In the genomic region with DNA sequence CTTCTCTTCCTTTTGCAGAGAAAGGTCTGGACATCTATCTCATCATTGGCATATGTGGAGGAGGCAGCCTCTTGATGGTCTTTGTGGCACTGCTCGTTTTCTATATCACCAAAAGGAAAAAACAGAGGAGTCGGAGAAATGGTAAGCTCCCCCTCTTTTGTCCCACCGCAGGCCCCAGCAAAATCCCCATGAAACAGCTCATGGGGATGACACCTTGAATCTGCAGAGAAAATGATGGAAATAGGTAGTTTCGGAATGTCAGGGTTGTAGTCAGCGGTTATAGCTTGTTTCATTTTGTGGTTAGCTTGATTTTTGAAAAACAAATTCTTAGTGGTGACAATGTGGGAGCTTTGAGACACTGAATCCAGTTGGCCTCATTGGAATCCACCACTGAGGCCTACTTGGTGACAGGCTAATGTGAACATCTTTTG, we compare ENCODE assay signal across 17 cellular contexts. TPM values are rescaled to one million over a fixed set of nuclear protein-coding genes. Genes with fewer than 3 reads are reported as not detected.
A peak's percentile ranks its signal among the peaks of the same experiment; 100 is the strongest.
DNase-seq lines count a peak whose midpoint lies in the region; ATAC-seq, FAIRE-seq and TF ChIP-seq lines count a peak whose summit lies in the region.
"Had no signal": no experiment of that assay in that cellular context is flagged by ENCODE, and none has a peak within 500 bp of the region (broad histone marks: within the 10 kb centered on the region; RNA-seq: fewer than 3 reads in every experiment).

No MANE protein-coding gene starts in this region.

- peaks cover 100% of the 10 kb centered on the region for H3K4me1 ChIP-seq in CD8-positive, alpha-beta memory T cell (ENCODE audit: insufficient read depth, low read length)
- no peaks in the 10 kb centered on the region for H3K4me1 ChIP-seq in small intestine (ENCODE audit: control insufficient read depth in 2 of 2, insufficient read depth in 1 of 2, low read depth in 1 of 2, low read length in 1 of 2)
- peaks cover 2% of the 10 kb centered on the region for H3K4me1 ChIP-seq in suprapubic skin
- H3K4me1 ChIP-seq: BE2C had no signal

- H3K36me3 ChIP-seq in CD8-positive, alpha-beta memory T cell (ENCODE audit: insufficient read depth, low read length): peaks cover 73% of the 10 kb centered on the region
- H3K36me3 ChIP-seq in small intestine (ENCODE audit: control insufficient read depth in 2 of 2, insufficient read depth in 2 of 2, low read length in 2 of 2) (no peaks in the 10 kb centered on the region), suprapubic skin (no peaks in the 10 kb centered on the region)
- H3K36me3 ChIP-seq: BE2C, MG63 had no signal

- H3K4me1 Mint-ChIP-seq in CD8-positive, alpha-beta memory T cell: peaks cover 94 to 100% (median 99%) of the 10 kb centered on the region in 3 donors
- peaks cover 99% of the 10 kb centered on the region in 3 donors for H3K4me1 Mint-ChIP-seq in T-cell
- H3K4me1 Mint-ChIP-seq in activated naive CD4-positive, alpha-beta T cell treated with anti-CD3 and anti-CD28 coated beads, Interleukin-2, amount 50 U/mL, for 24 hours: peaks cover 90% of the 10 kb centered on the region

- peak in 3 of 5 donors; percentile 71 to 73 (median 72) for DNase-seq in CD8-positive, alpha-beta memory T cell
- DNase-seq in T-cell (peak in 19 of 34 experiments; percentile 32 to 55 (median 42)), small intestine (no peak), NCI-H187 treated with DMSO at 0.1 percent for 48 hours (lab: John Stamatoyannopoulos, UW) (no peak), posterior cingulate gyrus (no peak), Ammon's horn (ENCODE audit: low spot score) (no peak), suprapubic skin (ENCODE audit: low spot score in 2 of 2) (no peak)
- DNase-seq: aorta, NCI-H2171 had no signal

- intact Hi-C loops in posterior cingulate gyrus (cut with DNase I): no loop called here

- FAIRE-seq in small intestine (lab: Jason Lieb, UNC): no peak
- FAIRE-seq: frontal cortex, GM18507, H1 had no signal

- peak overlapping the region; percentile 80 to 97 (median 89) for H3K4me3 Mint-ChIP-seq in CD8-positive, alpha-beta memory T cell
- H3K4me3 Mint-ChIP-seq in T-cell: peak overlapping the region; percentile 70 to 100 (median 72)
- H3K4me3 Mint-ChIP-seq in activated naive CD4-positive, alpha-beta T cell treated with anti-CD3 and anti-CD28 coated beads, Interleukin-2, amount 50 U/mL, for 24 hours: peak overlapping the region; percentile 92
- H3K4me3 Mint-ChIP-seq: mesothelial cell of epicardium had no signal

- no peaks in the 10 kb centered on the region for H3K9me3 Mint-ChIP-seq in CD8-positive, alpha-beta memory T cell
- H3K9me3 Mint-ChIP-seq in T-cell: no peaks in the 10 kb centered on the region
- no peaks in the 10 kb centered on the region for H3K9me3 Mint-ChIP-seq in activated naive CD4-positive, alpha-beta T cell treated with anti-CD3 and anti-CD28 coated beads, Interleukin-2, amount 50 U/mL, for 24 hours
- H3K9me3 Mint-ChIP-seq: mesothelial cell of epicardium had no signal

- H3K36me3 Mint-ChIP-seq in CD8-positive, alpha-beta memory T cell: peaks cover 57 to 98% (median 68%) of the 10 kb centered on the region in 3 donors
- H3K36me3 Mint-ChIP-seq in T-cell: peaks cover 84% of the 10 kb centered on the region
- peaks cover 77% of the 10 kb centered on the region for H3K36me3 Mint-ChIP-seq in activated naive CD4-positive, alpha-beta T cell treated with anti-CD3 and anti-CD28 coated beads, Interleukin-2, amount 50 U/mL, for 24 hours
- H3K36me3 Mint-ChIP-seq: mesothelial cell of epicardium had no signal

- H3K27ac ChIP-seq in CD8-positive, alpha-beta memory T cell (ENCODE audit: low read depth, low read length): peak overlapping the region; percentile 73
- H3K27ac ChIP-seq in small intestine (ENCODE audit: low read depth in 1 of 2, low read length in 1 of 2) (peak overlapping the region; percentile 2 to 74), suprapubic skin (no peak overlapping the region)

- TF ChIP-seq EP300 in suprapubic skin (IDR thresholded peaks at IDR 0.05): no peak

- POLR2A ChIA-PET in CD8-positive, alpha-beta memory T cell (lab: Charles Lee): interaction anchor here (1.2 to 12.4 kb wide), 8 partner anchors 11 to 193 kb away, joined by 3 to 233 read pairs (median 23); partner anchors contain the start of gene CD2
- POLR2A ChIA-PET in T-cell (lab: Charles Lee): interaction anchor here (0.6 to 4.3 kb wide), 11 partner anchors 9 to 621 kb away, joined by 3 to 30 read pairs (median 5); partner anchors contain the start of genes CD2 (in 2 of the 2) and TTF2 (in 1 of the 2)

- no peak for TF ChIP-seq CTCF in suprapubic skin (IDR thresholded peaks at IDR 0.05)

- H3K27me3 ChIP-seq in CD8-positive, alpha-beta memory T cell (ENCODE audit: insufficient read depth, low read length, poor library complexity, severe bottlenecking): no peaks in the 10 kb centered on the region
- H3K27me3 ChIP-seq in small intestine (ENCODE audit: control insufficient read depth in 2 of 2, insufficient read depth in 2 of 2, low read length in 2 of 2): no peaks in the 10 kb centered on the region
- H3K27me3 ChIP-seq in suprapubic skin: no peaks in the 10 kb centered on the region
- H3K27me3 ChIP-seq: BE2C, MG63 had no signal

- CTCF ChIA-PET in CD8-positive, alpha-beta memory T cell (lab: Charles Lee): interaction anchor here (0.6 to 14.4 kb wide), 16 partner anchors 9 to 296 kb away, joined by 3 to 169 read pairs (median 4); partner anchors contain the start of genes CD2 and TTF2
- CTCF ChIA-PET in T-cell (lab: Charles Lee): interaction anchor here (0.6 to 4.1 kb wide), 16 partner anchors 10 to 326 kb away, joined by 3 to 50 read pairs (median 4); partner anchors contain the start of gene CD2 (in 1 of the 2)

- peak overlapping the region; percentile 64 for H3K4me3 ChIP-seq in CD8-positive, alpha-beta memory T cell (ENCODE audit: low read length)
- no peak overlapping the region for H3K4me3 ChIP-seq in small intestine (ENCODE audit: low read depth in 1 of 2, low read length in 2 of 2)
- H3K4me3 ChIP-seq in suprapubic skin: no peak overlapping the region
- H3K4me3 ChIP-seq: MG63 had no signal

- no peak for TF ChIP-seq POLR2A in suprapubic skin (IDR thresholded peaks at IDR 0.05)

- peaks cover 0 to 1% of the 10 kb centered on the region in 2 donors for H3K27me3 Mint-ChIP-seq in CD8-positive, alpha-beta memory T cell
- no peaks in the 10 kb centered on the region for H3K27me3 Mint-ChIP-seq in T-cell
- no peaks in the 10 kb centered on the region for H3K27me3 Mint-ChIP-seq in activated naive CD4-positive, alpha-beta T cell treated with anti-CD3 and anti-CD28 coated beads, Interleukin-2, amount 50 U/mL, for 24 hours

- peak overlapping the region; percentile 98 to 100 (median 98) for H3K27ac Mint-ChIP-seq in CD8-positive, alpha-beta memory T cell
- peak overlapping the region; percentile 99 to 100 for H3K27ac Mint-ChIP-seq in T-cell
- peak overlapping the region; percentile 100 for H3K27ac Mint-ChIP-seq in activated naive CD4-positive, alpha-beta T cell treated with anti-CD3 and anti-CD28 coated beads, Interleukin-2, amount 50 U/mL, for 24 hours
- H3K27ac Mint-ChIP-seq: mesothelial cell of epicardium had no signal

- 75 to 84% (median 80%) methylated on average over 5 of the region's 5 CpGs for WGBS in small intestine, 3 donors
- 95% methylated on average over 5 of the region's 5 CpGs for WGBS in suprapubic skin

- ATAC-seq in T-cell (replicated peaks in 1 of 4): peak; percentile 24 to 51 (median 36)

- no peaks in the 10 kb centered on the region for H3K9me3 ChIP-seq in CD8-positive, alpha-beta memory T cell (ENCODE audit: low read length)
- H3K9me3 ChIP-seq in small intestine (ENCODE audit: control insufficient read depth, low read depth) (no peaks in the 10 kb centered on the region), suprapubic skin (no peaks in the 10 kb centered on the region)
- H3K9me3 ChIP-seq: BE2C had no signal

RNA-seq across cellular contexts. Expression of gene CD2, which starts 10.3 kb away (rescaled TPM):
- total RNA-seq in CD8-positive, alpha-beta memory T cell: 100 to 1,000 TPM; 353 to 364 TPM
- polyA plus RNA-seq in CD8-positive, alpha-beta memory T cell: 440 TPM
- total RNA-seq in T-cell (100 to 1,000 TPM; 119 to 209 (median 158) TPM), suprapubic skin (1 to 10 TPM in 1 of 4 donors, under 1 TPM in 1, not detected in 2; 0.39 to 1.7 TPM)
- 10 to 100 TPM in 1 of 3 donors, 1 to 10 TPM in 2; 3.9 to 14.9 (median 6.3) TPM for polyA plus RNA-seq in small intestine
- total RNA-seq: dermis microvascular lymphatic vessel endothelial cell, frontal cortex, H1, mesothelial cell of epicardium had no signal
- polyA plus RNA-seq: H1 had no signal

Comparison
In these comparisons a context has a peak if more than half of its experiments do, and no peak if none do; other contexts are left out.
1. DNase-seq: peak in CD8-positive, alpha-beta memory T cell (3 of 5) and T-cell (19 of 34); none in small intestine (single experiment), NCI-H187 treated with DMSO at 0.1 percent for 48 hours (single experiment), posterior cingulate gyrus (0 of 10), Ammon's horn (single experiment) and suprapubic skin (0 of 2).
2. RNA of gene CD2, which starts 10.3 kb away (total RNA-seq): 353 to 364 TPM in CD8-positive, alpha-beta memory T cell and 119 to 209 TPM in T-cell; 0.39 to 1.7 TPM in suprapubic skin; every median in the first group is over 10 times any median in the second.
3. Peak in every context shown above with its lines, with median percentiles within 50 percentile points of each other: H3K27ac Mint-ChIP-seq and H3K4me3 Mint-ChIP-seq.